ENCODE assay signal across 8 cellular contexts in genomic region chr12:90940872-90941499, GRCh38. TPM values are rescaled to one million over a fixed set of nuclear protein-coding genes. Genes with fewer than 3 reads are reported as not detected.
DNase-seq lines count a peak whose midpoint lies in the region; ATAC-seq and TF ChIP-seq lines count a peak whose summit lies in the region.

No MANE protein-coding gene starts in this region.

- peak; percentile 85 for TF ChIP-seq CTCF in C4-2B (conservative IDR thresholded peaks at IDR 0.05)
- TF ChIP-seq CTCF in osteoblast (IDR thresholded peaks at IDR 0.05; ENCODE audit: extremely low read depth, low read depth, low read length): peak; percentile 73

- no peaks in the 10 kb centered on the region for H3K9me3 ChIP-seq in osteoblast (ENCODE audit: low read depth, low read length)

- H3K27ac ChIP-seq in C4-2B (no peak overlapping the region), osteoblast (ENCODE audit: low read depth, low read length) (no peak overlapping the region)

- H3K4me3 ChIP-seq in osteoblast (ENCODE audit: insufficient read depth, low read length): no peak overlapping the region

- H4K20me1 ChIP-seq in osteoblast (ENCODE audit: insufficient read depth, low read length): no peaks in the 10 kb centered on the region

- DNase-seq in NCI-H748 treated with DMSO at 0.1 percent for 48 hours (lab: John Stamatoyannopoulos, UW): peak; percentile 58
- peak; percentile 72 for DNase-seq in dedifferentiated amniotic fluid mesenchymal stem cell (ENCODE audit: extremely low spot score)
- no peak for DNase-seq in osteoblast (ENCODE audit: insufficient read length, low spot score, missing footprints)
- DNase-seq in T1000 (lab: John Stamatoyannopoulos, UW): no peak
- no peak for DNase-seq in HuH-7 (ENCODE audit: low spot score)

- H3K79me2 ChIP-seq in osteoblast (ENCODE audit: insufficient read depth, low read length): no peaks in the 10 kb centered on the region

- no peaks in the 10 kb centered on the region for H3K36me3 ChIP-seq in osteoblast (ENCODE audit: insufficient read depth, low read length)

- ATAC-seq in GM18907 (IDR thresholded peaks at IDR 0.05; ENCODE audit: unreplicated experiment): peak; percentile 85
- ATAC-seq in HG03354 (IDR thresholded peaks at IDR 0.05; ENCODE audit: poor library complexity, severe bottlenecking, unreplicated experiment): peak; percentile 88

- no peak overlapping the region for H3K4me2 ChIP-seq in osteoblast (ENCODE audit: insufficient read depth, low read length)

- peaks cover 10% of the 10 kb centered on the region for H3K4me1 ChIP-seq in osteoblast (ENCODE audit: insufficient read depth, low read length)

- H2AFZ ChIP-seq in osteoblast (ENCODE audit: low read length): no peak overlapping the region

- no peaks in the 10 kb centered on the region for H3K27me3 ChIP-seq in osteoblast (ENCODE audit: insufficient read depth, low read length)

RNA-seq across cellular contexts. Expression of gene CCER1, which starts 14.0 kb away (rescaled TPM):
- not detected in 2 replicates for total RNA-seq in osteoblast

Comparison
In these comparisons a context has a peak if more than half of its experiments do, and no peak if none do; other contexts are left out.
1. DNase-seq: peak in NCI-H748 treated with DMSO at 0.1 percent for 48 hours (single experiment) and dedifferentiated amniotic fluid mesenchymal stem cell (single experiment); none in osteoblast (single experiment), T1000 (single experiment) and HuH-7 (single experiment).